Comparison of ENCODE assay signal across 1 cellular context in genomic region chr2:27308359-27308875, GRCh38.
A peak's percentile ranks its signal among the peaks of the same experiment; 100 is the strongest.
TF ChIP-seq lines count a peak whose summit lies in the region.

UCN (minus strand) TSS chr2:27308445; CDS start chr2:27307895, 550 bp downstream.

TF ChIP-seq in HEK293, 187 proteins besides CTCF, POLR2A, EP300 and RAD21 (continued from another document):
- peak; percentile 94 for TF ChIP-seq REST (tag by site-specific recombination; IDR thresholded peaks at IDR 0.05)
- peak; percentile 95 for TF ChIP-seq ZNF692 (tag by site-specific recombination; IDR thresholded peaks at IDR 0.05)
- TF ChIP-seq ZNF624 (tag by site-specific recombination; IDR thresholded peaks at IDR 0.05), result no peak
- no peak for TF ChIP-seq ZNF274 (IDR thresholded peaks at IDR 0.05; ENCODE audit: low read length)
- TF ChIP-seq ZNF274 (tag by site-specific recombination; IDR thresholded peaks at IDR 0.05; ENCODE audit: borderline replicate concordance), result no peak
- no peak for TF ChIP-seq PATZ1 (tag by site-specific recombination; IDR thresholded peaks at IDR 0.05)
- no peak for TF ChIP-seq ZNF785 (tag by site-specific recombination; IDR thresholded peaks at IDR 0.05)
